In genomic region chr10:18140149-18140956, GRCh38 we compare ENCODE assay signal across 1 cellular context.
TF ChIP-seq lines count a peak whose summit lies in the region.

Gene CACNB2 (plus strand): TSS chr10:18140424.

TF ChIP-seq in HEK293, 187 proteins besides CTCF, POLR2A, EP300 and RAD21 (continued from another document and continues in another):
- TF ChIP-seq, protein P1, sequence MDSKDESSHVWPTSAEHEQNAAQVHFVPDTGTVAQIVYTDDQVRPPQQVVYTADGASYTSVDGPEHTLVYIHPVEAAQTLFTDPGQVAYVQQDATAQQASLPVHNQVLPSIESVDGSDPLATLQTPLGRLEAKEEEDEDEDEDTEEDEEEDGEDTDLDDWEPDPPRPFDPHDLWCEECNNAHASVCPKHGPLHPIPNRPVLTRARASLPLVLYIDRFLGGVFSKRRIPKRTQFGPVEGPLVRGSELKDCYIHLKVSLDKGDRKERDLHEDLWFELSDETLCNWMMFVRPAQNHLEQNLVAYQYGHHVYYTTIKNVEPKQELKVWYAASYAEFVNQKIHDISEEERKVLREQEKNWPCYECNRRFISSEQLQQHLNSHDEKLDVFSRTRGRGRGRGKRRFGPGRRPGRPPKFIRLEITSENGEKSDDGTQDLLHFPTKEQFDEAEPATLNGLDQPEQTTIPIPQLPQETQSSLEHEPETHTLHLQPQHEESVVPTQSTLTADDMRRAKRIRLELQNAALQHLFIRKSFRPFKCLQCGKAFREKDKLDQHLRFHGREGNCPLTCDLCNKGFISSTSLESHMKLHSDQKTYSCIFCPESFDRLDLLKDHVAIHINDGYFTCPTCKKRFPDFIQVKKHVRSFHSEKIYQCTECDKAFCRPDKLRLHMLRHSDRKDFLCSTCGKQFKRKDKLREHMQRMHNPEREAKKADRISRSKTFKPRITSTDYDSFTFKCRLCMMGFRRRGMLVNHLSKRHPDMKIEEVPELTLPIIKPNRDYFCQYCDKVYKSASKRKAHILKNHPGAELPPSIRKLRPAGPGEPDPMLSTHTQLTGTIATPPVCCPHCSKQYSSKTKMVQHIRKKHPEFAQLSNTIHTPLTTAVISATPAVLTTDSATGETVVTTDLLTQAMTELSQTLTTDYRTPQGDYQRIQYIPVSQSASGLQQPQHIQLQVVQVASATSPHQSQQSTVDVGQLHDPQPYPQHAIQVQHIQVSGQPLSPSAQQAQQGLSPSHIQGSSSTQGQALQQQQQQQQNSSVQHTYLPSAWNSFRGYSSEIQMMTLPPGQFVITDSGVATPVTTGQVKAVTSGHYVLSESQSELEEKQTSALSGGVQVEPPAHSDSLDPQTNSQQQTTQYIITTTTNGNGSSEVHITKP (tag by site-specific recombination; IDR thresholded peaks at IDR 0.05) = peak; percentile 47; the same call in 1 of the 2 replicates
- TF ChIP-seq, protein P2, sequence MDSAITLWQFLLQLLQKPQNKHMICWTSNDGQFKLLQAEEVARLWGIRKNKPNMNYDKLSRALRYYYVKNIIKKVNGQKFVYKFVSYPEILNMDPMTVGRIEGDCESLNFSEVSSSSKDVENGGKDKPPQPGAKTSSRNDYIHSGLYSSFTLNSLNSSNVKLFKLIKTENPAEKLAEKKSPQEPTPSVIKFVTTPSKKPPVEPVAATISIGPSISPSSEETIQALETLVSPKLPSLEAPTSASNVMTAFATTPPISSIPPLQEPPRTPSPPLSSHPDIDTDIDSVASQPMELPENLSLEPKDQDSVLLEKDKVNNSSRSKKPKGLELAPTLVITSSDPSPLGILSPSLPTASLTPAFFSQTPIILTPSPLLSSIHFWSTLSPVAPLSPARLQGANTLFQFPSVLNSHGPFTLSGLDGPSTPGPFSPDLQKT (IDR thresholded peaks at IDR 0.05; ENCODE audit: borderline replicate concordance, low read depth, low read length) = no peak
- no peak for TF ChIP-seq REST (tag by site-specific recombination; IDR thresholded peaks at IDR 0.05)
- no peak for TF ChIP-seq ZFP69B (tag by site-specific recombination; IDR thresholded peaks at IDR 0.05)
- TF ChIP-seq ZBTB26 (tag by site-specific recombination; optimal IDR thresholded peaks at IDR 0.05) = peak; percentile 93
- TF ChIP-seq, protein P3, sequence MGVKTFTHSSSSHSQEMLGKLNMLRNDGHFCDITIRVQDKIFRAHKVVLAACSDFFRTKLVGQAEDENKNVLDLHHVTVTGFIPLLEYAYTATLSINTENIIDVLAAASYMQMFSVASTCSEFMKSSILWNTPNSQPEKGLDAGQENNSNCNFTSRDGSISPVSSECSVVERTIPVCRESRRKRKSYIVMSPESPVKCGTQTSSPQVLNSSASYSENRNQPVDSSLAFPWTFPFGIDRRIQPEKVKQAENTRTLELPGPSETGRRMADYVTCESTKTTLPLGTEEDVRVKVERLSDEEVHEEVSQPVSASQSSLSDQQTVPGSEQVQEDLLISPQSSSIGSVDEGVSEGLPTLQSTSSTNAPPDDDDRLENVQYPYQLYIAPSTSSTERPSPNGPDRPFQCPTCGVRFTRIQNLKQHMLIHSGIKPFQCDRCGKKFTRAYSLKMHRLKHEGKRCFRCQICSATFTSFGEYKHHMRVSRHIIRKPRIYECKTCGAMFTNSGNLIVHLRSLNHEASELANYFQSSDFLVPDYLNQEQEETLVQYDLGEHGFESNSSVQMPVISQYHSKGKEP (tag by site-specific recombination; IDR thresholded peaks at IDR 0.05) = no peak
- TF ChIP-seq ZNF501 (tag by site-specific recombination; IDR thresholded peaks at IDR 0.05) = 0 out of 2 replicates have a peak, but pooled peaks have one; percentile 21
- no peak for TF ChIP-seq BCL11A (tag by site-specific recombination; IDR thresholded peaks at IDR 0.05; ENCODE audit: low read depth)
- TF ChIP-seq ZNF214 (tag by site-specific recombination; IDR thresholded peaks at IDR 0.05; ENCODE audit: borderline replicate concordance) = no peak
- TF ChIP-seq ZXDB (tag by site-specific recombination; IDR thresholded peaks at IDR 0.05) = peak; percentile 33; the same call in 1 of the 2 replicates
- no peak for TF ChIP-seq HOXC10 (CRISPR knock-in tag; IDR thresholded peaks at IDR 0.05)
- TF ChIP-seq, protein P4, sequence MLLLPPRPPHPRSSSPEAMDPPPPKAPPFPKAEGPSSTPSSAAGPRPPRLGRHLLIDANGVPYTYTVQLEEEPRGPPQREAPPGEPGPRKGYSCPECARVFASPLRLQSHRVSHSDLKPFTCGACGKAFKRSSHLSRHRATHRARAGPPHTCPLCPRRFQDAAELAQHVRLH (tag by site-specific recombination; IDR thresholded peaks at IDR 0.05) = no peak
- no peak for TF ChIP-seq HIC1 (tag by site-specific recombination; IDR thresholded peaks at IDR 0.05)
- no peak for TF ChIP-seq WT1 (tag by site-specific recombination; IDR thresholded peaks at IDR 0.05)
- TF ChIP-seq ZNF600 (tag by site-specific recombination; IDR thresholded peaks at IDR 0.05) = peak; percentile 38; the same call in 1 of the 2 replicates
- TF ChIP-seq ZNF433 (tag by site-specific recombination; IDR thresholded peaks at IDR 0.05; ENCODE audit: low read depth) = no peak
- TF ChIP-seq BCL11B (tag by site-specific recombination; IDR thresholded peaks at IDR 0.05; ENCODE audit: low read depth) = no peak
- no peak for TF ChIP-seq ZNF768 (tag by site-specific recombination; IDR thresholded peaks at IDR 0.05)
- TF ChIP-seq SP2 (tag by site-specific recombination; IDR thresholded peaks at IDR 0.05) = peak; percentile 55
- TF ChIP-seq GFI1B (tag by site-specific recombination; IDR thresholded peaks at IDR 0.05) = no peak
- no peak; the same call in none of the 2 replicates for TF ChIP-seq ZNF660 (tag by site-specific recombination; IDR thresholded peaks at IDR 0.05)
- TF ChIP-seq ZNF623 (tag by site-specific recombination; IDR thresholded peaks at IDR 0.05) = no peak
- peak; percentile 36; the same call in 1 of the 2 replicates for TF ChIP-seq SP3 (tag by site-specific recombination; IDR thresholded peaks at IDR 0.05)
- TF ChIP-seq ZBTB1 (tag by site-specific recombination; IDR thresholded peaks at IDR 0.05) = no peak
- peak; percentile 53; the same call in 1 of the 2 replicates for TF ChIP-seq YY1 (tag by site-specific recombination; IDR thresholded peaks at IDR 0.05)
- TF ChIP-seq, protein P5, sequence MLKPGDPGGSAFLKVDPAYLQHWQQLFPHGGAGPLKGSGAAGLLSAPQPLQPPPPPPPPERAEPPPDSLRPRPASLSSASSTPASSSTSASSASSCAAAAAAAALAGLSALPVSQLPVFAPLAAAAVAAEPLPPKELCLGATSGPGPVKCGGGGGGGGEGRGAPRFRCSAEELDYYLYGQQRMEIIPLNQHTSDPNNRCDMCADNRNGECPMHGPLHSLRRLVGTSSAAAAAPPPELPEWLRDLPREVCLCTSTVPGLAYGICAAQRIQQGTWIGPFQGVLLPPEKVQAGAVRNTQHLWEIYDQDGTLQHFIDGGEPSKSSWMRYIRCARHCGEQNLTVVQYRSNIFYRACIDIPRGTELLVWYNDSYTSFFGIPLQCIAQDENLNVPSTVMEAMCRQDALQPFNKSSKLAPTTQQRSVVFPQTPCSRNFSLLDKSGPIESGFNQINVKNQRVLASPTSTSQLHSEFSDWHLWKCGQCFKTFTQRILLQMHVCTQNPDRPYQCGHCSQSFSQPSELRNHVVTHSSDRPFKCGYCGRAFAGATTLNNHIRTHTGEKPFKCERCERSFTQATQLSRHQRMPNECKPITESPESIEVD (tag by site-specific recombination; IDR thresholded peaks at IDR 0.05) = no peak
- TF ChIP-seq ZNF701 (tag by site-specific recombination; IDR thresholded peaks at IDR 0.05) = no peak
- no peak for TF ChIP-seq ZNF548 (tag by site-specific recombination; IDR thresholded peaks at IDR 0.05)
- TF ChIP-seq ZNF2 (tag by site-specific recombination; IDR thresholded peaks at IDR 0.05) = no peak
- no peak for TF ChIP-seq ZNF121 (tag by site-specific recombination; IDR thresholded peaks at IDR 0.05)
- TF ChIP-seq KLF8 (tag by site-specific recombination; IDR thresholded peaks at IDR 0.05) = no peak; the same call in 1 of the 2 replicates
- peak; percentile 39; the same call in 1 of the 2 replicates for TF ChIP-seq PRDM1 (tag by site-specific recombination; IDR thresholded peaks at IDR 0.05)
- TF ChIP-seq ZNF280C (tag by site-specific recombination; IDR thresholded peaks at IDR 0.05) = no peak
- TF ChIP-seq GLI2 (tag by site-specific recombination; IDR thresholded peaks at IDR 0.05; ENCODE audit: borderline replicate concordance, low read depth) = no peak
- no peak for TF ChIP-seq ZNF223 (tag by site-specific recombination; IDR thresholded peaks at IDR 0.05)
- no peak for TF ChIP-seq ZNF16 (tag by site-specific recombination; IDR thresholded peaks at IDR 0.05; ENCODE audit: low read depth)
- no peak for TF ChIP-seq ZNF133 (tag by site-specific recombination; IDR thresholded peaks at IDR 0.05)
- TF ChIP-seq ZNF610 (tag by site-specific recombination; IDR thresholded peaks at IDR 0.05; ENCODE audit: borderline replicate concordance) = no peak
- TF ChIP-seq SALL2 (tag by site-specific recombination; IDR thresholded peaks at IDR 0.05; ENCODE audit: borderline replicate concordance) = no peak
- TF ChIP-seq ZNF324 (tag by site-specific recombination; IDR thresholded peaks at IDR 0.05) = no peak
- TF ChIP-seq ZNF157 (tag by site-specific recombination; IDR thresholded peaks at IDR 0.05) = no peak
- TF ChIP-seq ZNF221 (tag by site-specific recombination; IDR thresholded peaks at IDR 0.05; ENCODE audit: borderline replicate concordance) = no peak
- TF ChIP-seq ZFP37 (tag by site-specific recombination; IDR thresholded peaks at IDR 0.05) = no peak; the same call in 1 of the 2 replicates
